In genomic region chr20:62861732-62862336, GRCh38 we compare ENCODE assay signal across 1 cellular context.
TF ChIP-seq lines count a peak whose summit lies in the region.

Gene TCFL5 (minus strand): TSS chr20:62861822. CDS start chr20:62861670, 152 bp downstream.

TF ChIP-seq in HEK293, 187 proteins besides CTCF, POLR2A, EP300 and RAD21 (continued from another document and continues in another):
- no peak for TF ChIP-seq PRDM6 (tag by site-specific recombination; IDR thresholded peaks at IDR 0.05)
- peak; percentile 61; the same call in 1 of the 2 replicates for TF ChIP-seq INSM2 (tag by site-specific recombination; IDR thresholded peaks at IDR 0.05)
- TF ChIP-seq PATZ1 (tag by site-specific recombination; IDR thresholded peaks at IDR 0.05): peak; percentile 54; the same call in 1 of the 2 replicates
- TF ChIP-seq ZNF639 (tag by site-specific recombination; IDR thresholded peaks at IDR 0.05): no peak
- TF ChIP-seq ZXDB (tag by site-specific recombination; IDR thresholded peaks at IDR 0.05): peak; percentile 69
- no peak for TF ChIP-seq ZSCAN5A (tag by site-specific recombination; IDR thresholded peaks at IDR 0.05)
- no peak for TF ChIP-seq ZBTB6 (tag by site-specific recombination; IDR thresholded peaks at IDR 0.05)
- TF ChIP-seq TRIM28 (IDR thresholded peaks at IDR 0.05; ENCODE audit: borderline replicate concordance, low read length): no peak
- no peak for TF ChIP-seq ZNF23 (tag by site-specific recombination; IDR thresholded peaks at IDR 0.05; ENCODE audit: borderline replicate concordance)
- TF ChIP-seq ZBTB44 (tag by site-specific recombination; IDR thresholded peaks at IDR 0.05): 0 out of 2 replicates have a peak, but pooled peaks have one; percentile 37
- peak; percentile 75; the same call in 1 of the 2 replicates for TF ChIP-seq KLF17 (tag by site-specific recombination; IDR thresholded peaks at IDR 0.05)
- no peak for TF ChIP-seq ZNF324 (tag by site-specific recombination; IDR thresholded peaks at IDR 0.05)
- peak; percentile 66; the same call in 1 of the 2 replicates for TF ChIP-seq SP7 (tag by site-specific recombination; IDR thresholded peaks at IDR 0.05)
- no peak for TF ChIP-seq ZNF404 (tag by site-specific recombination; IDR thresholded peaks at IDR 0.05)
- TF ChIP-seq REST (tag by site-specific recombination; IDR thresholded peaks at IDR 0.05): no peak
- TF ChIP-seq ZNF692 (tag by site-specific recombination; IDR thresholded peaks at IDR 0.05): peak; percentile 83
- TF ChIP-seq FEZF1 (tag by site-specific recombination; IDR thresholded peaks at IDR 0.05): no peak
- peak; percentile 24; the same call in 1 of the 2 replicates for TF ChIP-seq SCRT2 (tag by site-specific recombination; IDR thresholded peaks at IDR 0.05)
- TF ChIP-seq ZNF416 (tag by site-specific recombination; IDR thresholded peaks at IDR 0.05): no peak
- no peak for TF ChIP-seq ZNF16 (tag by site-specific recombination; IDR thresholded peaks at IDR 0.05; ENCODE audit: low read depth)
- TF ChIP-seq ZNF558 (tag by site-specific recombination; IDR thresholded peaks at IDR 0.05): no peak
- peak; percentile 72; the same call in 1 of the 2 replicates for TF ChIP-seq KLF16 (tag by site-specific recombination; IDR thresholded peaks at IDR 0.05)
- TF ChIP-seq KLF7 (tag by site-specific recombination; IDR thresholded peaks at IDR 0.05; ENCODE audit: borderline replicate concordance): no peak
- no peak for TF ChIP-seq IKZF3 (tag by site-specific recombination; IDR thresholded peaks at IDR 0.05)
- TF ChIP-seq ZNF580 (tag by site-specific recombination; IDR thresholded peaks at IDR 0.05): peak; percentile 67; the same call in 1 of the 2 replicates
- 0 out of 2 replicates have a peak, but pooled peaks have one; percentile 32 for TF ChIP-seq EGR2 (tag by site-specific recombination; IDR thresholded peaks at IDR 0.05; ENCODE audit: low read depth)
- TF ChIP-seq BCL11B (tag by site-specific recombination; IDR thresholded peaks at IDR 0.05; ENCODE audit: low read depth): no peak
- no peak for TF ChIP-seq HIC1 (tag by site-specific recombination; IDR thresholded peaks at IDR 0.05)
- peak; percentile 81 for TF ChIP-seq ZBTB20 (tag by site-specific recombination; IDR thresholded peaks at IDR 0.05)
- TF ChIP-seq ZNF391 (tag by site-specific recombination; IDR thresholded peaks at IDR 0.05; ENCODE audit: borderline replicate concordance, low read depth): no peak
- no peak for TF ChIP-seq ZNF26 (tag by site-specific recombination; IDR thresholded peaks at IDR 0.05)
- TF ChIP-seq ZNF843 (tag by site-specific recombination; IDR thresholded peaks at IDR 0.05): no peak
- peak; percentile 25; the same call in 1 of the 2 replicates for TF ChIP-seq GLIS2 (tag by site-specific recombination; IDR thresholded peaks at IDR 0.05)
